ENCODE assay signal across 8 cellular contexts in the genomic region with DNA sequence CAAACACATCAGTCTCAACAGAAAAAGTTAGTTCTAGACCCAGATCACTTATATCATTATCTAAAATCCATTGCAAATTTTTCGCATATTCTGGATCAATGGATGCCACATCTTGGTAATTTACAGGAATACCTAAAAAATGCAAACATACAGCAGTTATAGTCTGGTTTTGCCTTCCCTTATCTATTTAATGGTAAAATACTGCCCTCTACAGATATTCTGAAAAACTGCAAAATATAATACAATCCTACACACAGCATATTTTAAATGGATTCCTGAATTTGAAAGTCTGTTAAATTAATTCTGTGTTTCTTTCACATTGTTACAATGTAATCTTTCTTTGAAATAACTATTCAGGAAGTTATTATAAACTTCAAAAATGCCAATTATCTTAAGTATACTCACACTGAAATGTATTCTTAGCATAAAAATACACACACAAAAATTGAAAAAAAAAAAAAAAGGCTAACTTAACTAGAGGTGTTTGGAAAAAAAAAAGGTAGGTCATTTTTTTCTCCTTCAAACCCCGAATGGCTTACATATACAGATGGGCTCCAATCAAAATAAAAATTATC.
A peak's percentile ranks its signal among the peaks of the same experiment; 100 is the strongest.
DNase-seq lines count a peak whose midpoint lies in the region; ATAC-seq and TF ChIP-seq lines count a peak whose summit lies in the region.

No MANE protein-coding gene starts in this region.

- H3K36me3 ChIP-seq in Peyer's patch = peaks cover 0 to 2% (median 0%) of the 10 kb centered on the region in 3 donors
- H3K36me3 ChIP-seq in esophagus muscularis mucosa = peaks cover 0 to 27% (median 10%) of the 10 kb centered on the region in 4 donors
- H3K36me3 ChIP-seq in psoas muscle (ENCODE audit: insufficient read depth in 1 of 2, low read depth in 1 of 2) = peaks cover 0 to 21% of the 10 kb centered on the region in 2 donors
- peaks cover 1% of the 10 kb centered on the region; the same call in 1 of the 2 replicates for H3K36me3 ChIP-seq in MG63

- WGBS in esophagus muscularis mucosa = 65% methylated on average over 2 of the region's 2 CpGs
- 78 to 82% (median 80%) methylated on average over 2 of the region's 2 CpGs for WGBS in psoas muscle, 3 donors

- no peaks in the 10 kb centered on the region for H3K27me3 ChIP-seq in Peyer's patch
- no peaks in the 10 kb centered on the region for H3K27me3 ChIP-seq in esophagus muscularis mucosa
- H3K27me3 ChIP-seq in psoas muscle (ENCODE audit: insufficient read depth in 3 of 3, low read length in 2 of 3) = no peaks in the 10 kb centered on the region
- H3K27me3 ChIP-seq in MG63 = no peaks in the 10 kb centered on the region

- H3K4me1 ChIP-seq in Peyer's patch = no peaks in the 10 kb centered on the region
- H3K4me1 ChIP-seq in esophagus muscularis mucosa = no peaks in the 10 kb centered on the region
- H3K4me1 ChIP-seq in psoas muscle = peaks cover 3% of the 10 kb centered on the region

- H3K27ac ChIP-seq in Peyer's patch (no peak overlapping the region), esophagus muscularis mucosa (replicated peaks in 1 of 4) (no peak overlapping the region), psoas muscle (no peak overlapping the region)

- TF ChIP-seq EP300 in esophagus muscularis mucosa (IDR thresholded peaks at IDR 0.05) = no peak

- TF ChIP-seq CTCF in Peyer's patch (IDR thresholded peaks at IDR 0.05) (peak in 4 of 6 experiments; percentile 47 to 65 (median 60)), esophagus muscularis mucosa (IDR thresholded peaks at IDR 0.05) (peak; percentile 30 to 51 (median 33)), psoas muscle (IDR thresholded peaks at IDR 0.05) (peak; percentile 53)

- DNase-seq in DMS114 treated with DMSO at 0.1 percent for 48 hours (lab: John Stamatoyannopoulos, UW; ENCODE audit: unreplicated experiment) (peak; percentile 44), Peyer's patch (no peak), esophagus muscularis mucosa (ENCODE audit: extremely low spot score) (no peak), psoas muscle (no peak), MG63 (no peak)
- no peak for DNase-seq in stimulated activated CD4-positive, alpha-beta T cell treated with anti-CD3 and anti-CD28 coated beads, Interleukin-2, amount 100 ng/mL, for 24 hours

- TF ChIP-seq POLR2A in Peyer's patch (IDR thresholded peaks at IDR 0.05) (no peak), esophagus muscularis mucosa (IDR thresholded peaks at IDR 0.05; ENCODE audit: low read depth) (no peak)

- ATAC-seq in GM18907 (IDR thresholded peaks at IDR 0.05; ENCODE audit: unreplicated experiment) (peak; percentile 69), HG03354 (IDR thresholded peaks at IDR 0.05; ENCODE audit: poor library complexity, severe bottlenecking, unreplicated experiment) (peak; percentile 85), psoas muscle (peak in 1 of 4 donors; percentile 58)

- H3K4me3 ChIP-seq in Peyer's patch = no peak overlapping the region
- no peak overlapping the region for H3K4me3 ChIP-seq in esophagus muscularis mucosa
- no peak overlapping the region for H3K4me3 ChIP-seq in psoas muscle
- no peak overlapping the region for H3K4me3 ChIP-seq in MG63

- intact Hi-C loops in esophagus muscularis mucosa (cut with DNase I) = no loop called here
- intact Hi-C loops in psoas muscle (cut with DNase I) = loop anchor here in 1 of 2 donors (5.0 kb wide), 1 partner anchor 89 kb away; no protein-coding TSS in a partner anchor

- no peaks in the 10 kb centered on the region for H3K9me3 ChIP-seq in Peyer's patch
- H3K9me3 ChIP-seq in esophagus muscularis mucosa = no peaks in the 10 kb centered on the region
- no peaks in the 10 kb centered on the region for H3K9me3 ChIP-seq in psoas muscle
- no peaks in the 10 kb centered on the region for H3K9me3 ChIP-seq in MG63
